Comparison of ENCODE assay signal across 12 cellular contexts in genomic region chr18:23277399-23277798, GRCh38.
"Had no signal": no experiment of that assay in that cellular context is flagged by ENCODE, and none has a peak within 500 bp of the region (broad histone marks: within the 10 kb centered on the region; RNA-seq: fewer than 3 reads in every experiment).

No MANE protein-coding gene starts in this region.

- H3K4me1 ChIP-seq: parathyroid adenoma, sigmoid colon had no signal

- H3K4me3 ChIP-seq: sigmoid colon, spleen had no signal

- H3K9ac ChIP-seq: parathyroid adenoma had no signal

- H2AFZ ChIP-seq: parathyroid adenoma had no signal

- H3K27ac ChIP-seq: parathyroid adenoma, sigmoid colon, spleen had no signal

- H3K36me3 ChIP-seq: sigmoid colon, spleen had no signal

- H3K27ac Mint-ChIP-seq: activated CD4-positive, alpha-beta memory T cell treated with anti-CD3 and anti-CD28 coated beads for 36 hours; activated T-helper 1 cell treated with anti-CD3 and anti-CD28 coated beads, Interleukin-12 subunit alpha, Interleukin-12 subunit beta, Interleukin-2, Interleukin-4 antibody, amounts not matched to agents 30 ng/mL and 10 ng/mL and 1 ng/mL, durations not matched to agents 14 hours and 24 hours and 36 hours; dendritic cell treated with granulocyte-macrophage colony-stimulating factor and Interleukin-4, amounts not matched to agents 40 ng/mL and 50 ng/mL, for 4 days; naive thymus-derived CD4-positive, alpha-beta T cell had no signal

- H3K9me3 ChIP-seq: sigmoid colon had no signal

- H3K79me2 ChIP-seq: parathyroid adenoma had no signal

- H3K27me3 ChIP-seq: sigmoid colon, spleen had no signal

- DNase-seq: activated CD4-positive, alpha-beta memory T cell treated with anti-CD3 and anti-CD28 coated beads for 36 hours; activated CD4-positive, alpha-beta T cell treated with anti-CD3 and anti-CD28 coated beads for 1 hour; activated CD8-positive, alpha-beta memory T cell treated with anti-CD3 and anti-CD28 coated beads, Interleukin-2, amount 50 U/mL, for 48 hours; aorta; effector memory CD4-positive, alpha-beta T cell; islet precursor cell; naive thymus-derived CD4-positive, alpha-beta T cell; sigmoid colon; spleen had no signal

- H3K4me3 Mint-ChIP-seq: activated CD4-positive, alpha-beta memory T cell treated with anti-CD3 and anti-CD28 coated beads for 36 hours; activated T-helper 1 cell treated with anti-CD3 and anti-CD28 coated beads, Interleukin-12 subunit alpha, Interleukin-12 subunit beta, Interleukin-2, Interleukin-4 antibody, amounts not matched to agents 30 ng/mL and 10 ng/mL and 1 ng/mL, durations not matched to agents 14 hours and 24 hours and 36 hours; dendritic cell treated with granulocyte-macrophage colony-stimulating factor and Interleukin-4, amounts not matched to agents 40 ng/mL and 50 ng/mL, for 4 days; naive thymus-derived CD4-positive, alpha-beta T cell had no signal

- ATAC-seq: naive thymus-derived CD4-positive, alpha-beta T cell had no signal

- H3K27me3 Mint-ChIP-seq: activated CD4-positive, alpha-beta memory T cell treated with anti-CD3 and anti-CD28 coated beads for 36 hours; dendritic cell treated with granulocyte-macrophage colony-stimulating factor and Interleukin-4, amounts not matched to agents 40 ng/mL and 50 ng/mL, for 4 days; naive thymus-derived CD4-positive, alpha-beta T cell had no signal
